Comparison of ENCODE assay signal across 8 cellular contexts in genomic region chr7:151083071-151083823, GRCh38. TPM values are rescaled to one million over a fixed set of nuclear protein-coding genes. Genes with fewer than 3 reads are reported as not detected.
A peak's percentile ranks its signal among the peaks of the same experiment; 100 is the strongest.
DNase-seq lines count a peak whose midpoint lies in the region; ATAC-seq, FAIRE-seq and TF ChIP-seq lines count a peak whose summit lies in the region.

Gene TMUB1 (minus strand): TSS chr7:151083493. CDS start chr7:151082563, 930 bp downstream.

- H4K91ac ChIP-seq in trophoblast cell (ENCODE audit: low read depth, low read length) = peak within 1 kb of the TSS; percentile 90

- H3K79me2 ChIP-seq in trophoblast cell (ENCODE audit: control insufficient read depth, insufficient read depth, low read length, poor library complexity) = peaks cover 41% of the 10 kb centered on the region

- peak within 1 kb of the TSS; percentile 70 for H4K12ac ChIP-seq in trophoblast cell (ENCODE audit: low read depth, low read length)

- intact Hi-C loops in transverse colon (cut with DNase I; ENCODE audit: low total_unique reads) = no loop called here

- H3K4me3 ChIP-seq in HUES6 (ENCODE audit: low read depth, low read length) = peak within 1 kb of the TSS; percentile 95
- peak within 1 kb of the TSS; percentile 79 for H3K4me3 ChIP-seq in trophoblast cell (ENCODE audit: low read depth, low read length)
- H3K4me3 ChIP-seq in transverse colon = peak within 1 kb of the TSS; percentile 58 to 88 (median 83)

- peak within 1 kb of the TSS; percentile 84 for H3K4me2 ChIP-seq in trophoblast cell (ENCODE audit: low read length)

- H3K27me3 ChIP-seq in HUES6 (ENCODE audit: control insufficient read depth, insufficient read depth, low read length) (peaks cover 22% of the 10 kb centered on the region), trophoblast cell (ENCODE audit: insufficient read depth, low read length) (no peaks in the 10 kb centered on the region), transverse colon (no peaks in the 10 kb centered on the region)

- H3K9me3 ChIP-seq in HUES6 (ENCODE audit: control insufficient read depth, insufficient read depth, low read depth, low read length) (no peaks in the 10 kb centered on the region), trophoblast cell (ENCODE audit: insufficient read depth, low read depth, low read length) (no peaks in the 10 kb centered on the region), transverse colon (no peaks in the 10 kb centered on the region)

- peak within 1 kb of the TSS; percentile 80 for H3K4ac ChIP-seq in trophoblast cell (ENCODE audit: low read depth, low read length)

- H3K18ac ChIP-seq in trophoblast cell (ENCODE audit: low read length) = peak within 1 kb of the TSS; percentile 69

- peak within 1 kb of the TSS; percentile 86 for H2BK5ac ChIP-seq in trophoblast cell (ENCODE audit: low read depth, low read length, poor library complexity)

- H3K27ac Mint-ChIP-seq in glutamatergic neuron (ENCODE audit: unreplicated experiment) = peak within 1 kb of the TSS; percentile 84

- peaks cover 23% of the 10 kb centered on the region for H3K27me3 Mint-ChIP-seq in glutamatergic neuron (ENCODE audit: unreplicated experiment)

- no peak for FAIRE-seq in D721Med (lab: Jason Lieb, UNC)

- peak within 1 kb of the TSS; percentile 73 for H3K14ac ChIP-seq in trophoblast cell (ENCODE audit: low read length)

- TF ChIP-seq CTCF in D721Med (IDR thresholded peaks at IDR 0.05; ENCODE audit: insufficient read depth, missing control alignments) (no peak), glutamatergic neuron (IDR thresholded peaks at IDR 0.05; ENCODE audit: partially characterized antibody, unreplicated experiment) (no peak), transverse colon (IDR thresholded peaks at IDR 0.05) (no peak)

- peak within 1 kb of the TSS; percentile 57 for H2BK120ac ChIP-seq in trophoblast cell (ENCODE audit: insufficient read depth, low read length, poor library complexity)

- peak within 1 kb of the TSS; percentile 92 for H2AFZ ChIP-seq in trophoblast cell (ENCODE audit: insufficient read depth, low read length, poor library complexity)

- H2BK12ac ChIP-seq in trophoblast cell (ENCODE audit: low read length) = peak within 1 kb of the TSS; percentile 29

- peak within 1 kb of the TSS; percentile 92 for H3K4me3 Mint-ChIP-seq in glutamatergic neuron (ENCODE audit: unreplicated experiment)

- no peak within 1 kb of the TSS for H3K23ac ChIP-seq in trophoblast cell (ENCODE audit: low read length)

- TF ChIP-seq POLR2A in transverse colon (IDR thresholded peaks at IDR 0.05) = peak; percentile 35

- H3K9me3 Mint-ChIP-seq in glutamatergic neuron (ENCODE audit: unreplicated experiment) = peaks cover 26% of the 10 kb centered on the region

- H3K36me3 ChIP-seq in HUES6 (ENCODE audit: control insufficient read depth, insufficient read depth, low read length) = no peaks in the 10 kb centered on the region
- H3K36me3 ChIP-seq in trophoblast cell (ENCODE audit: control insufficient read depth in 1 of 2, insufficient read depth in 2 of 2, low read length in 2 of 2) = peaks cover 7 to 13% of the 10 kb centered on the region in 2 experiments
- H3K36me3 ChIP-seq in transverse colon = no peaks in the 10 kb centered on the region

- no peaks in the 10 kb centered on the region for H3K36me3 Mint-ChIP-seq in glutamatergic neuron (ENCODE audit: unreplicated experiment)

- peak; percentile 40 for ATAC-seq in GM21367 (IDR thresholded peaks at IDR 0.05; ENCODE audit: unreplicated experiment)

- WGBS in trophoblast cell (ENCODE audit: extremely low coverage, insufficient coverage, insufficient read length) = no CpG with 5 or more reads among the region's 69 CpGs
- 0 to 1% methylated on average over 12 to 15 of the region's 69 CpGs for WGBS in transverse colon (ENCODE audit: low coverage in 1 of 2), 2 donors

- H3K27ac ChIP-seq in HUES6 (ENCODE audit: low read depth, low read length) = no peak within 1 kb of the TSS; the same call in 1 of the 2 replicates
- H3K27ac ChIP-seq in trophoblast cell (ENCODE audit: low read depth, low read length) = peak within 1 kb of the TSS; percentile 49
- H3K27ac ChIP-seq in transverse colon = peak within 1 kb of the TSS; percentile 93 to 98 (median 97)

- peak; percentile 83 for DNase-seq in D721Med (ENCODE audit: insufficient read length, low spot score)
- DNase-seq in SHP77 treated with DMSO at 0.1 percent for 48 hours (lab: John Stamatoyannopoulos, UW) = peak; percentile 39
- DNase-seq in activated gamma-delta T cell treated with anti-CD3 and anti-CD28 coated beads, Interleukin-2, amount 50 U/mL, for 16 hours (ENCODE audit: low read depth) = peak; percentile 73
- peak; percentile 86 for DNase-seq in glutamatergic neuron
- peak; percentile 61 to 77 for DNase-seq in trophoblast cell
- peak; percentile 86 for DNase-seq in transverse colon

- peak within 1 kb of the TSS; percentile 84 for H4K8ac ChIP-seq in trophoblast cell (ENCODE audit: low read depth, low read length)

- H3K4me1 ChIP-seq in HUES6 (ENCODE audit: control insufficient read depth, insufficient read depth, low read length) (peaks cover 56% of the 10 kb centered on the region), trophoblast cell (ENCODE audit: control insufficient read depth in 1 of 2, insufficient read depth in 2 of 2, low read length in 2 of 2) (peaks cover 37 to 49% of the 10 kb centered on the region in 2 experiments), transverse colon (peaks cover 39 to 60% (median 53%) of the 10 kb centered on the region in 4 donors)

- H3K4me1 Mint-ChIP-seq in glutamatergic neuron (ENCODE audit: low read depth, unreplicated experiment) = peaks cover 19% of the 10 kb centered on the region

- peak within 1 kb of the TSS; percentile 16 for H2AK5ac ChIP-seq in trophoblast cell (ENCODE audit: low read length)

- peaks cover 36% of the 10 kb centered on the region for H3K79me1 ChIP-seq in trophoblast cell (ENCODE audit: low read length)

- H3K9ac ChIP-seq in HUES6 (ENCODE audit: low read length) (peak within 1 kb of the TSS; percentile 14), trophoblast cell (ENCODE audit: low read length) (peak within 1 kb of the TSS; percentile 82)

- TF ChIP-seq EP300 in transverse colon (IDR thresholded peaks at IDR 0.05; ENCODE audit: low read depth) = no peak

- in situ Hi-C loops in transverse colon (cut with MboI; ENCODE audit: low pct_ligation_motif_present in 1 of 4, low pct_unique_long_range_greater_than_20kb in 1 of 4, low sequenced_read_pairs in 3 of 4) = no loop called here

RNA-seq across cellular contexts. Expression of gene TMUB1, which starts in this region (rescaled TPM):
- 45.7 TPM for total RNA-seq in glutamatergic neuron (ENCODE audit: unreplicated experiment)
- polyA plus RNA-seq in trophoblast cell (2013) = 82.7 and 85.1 TPM in 2 replicates
- 100 to 1,000 TPM in 1 of 4 donors, 10 to 100 TPM in 3; 67.5 to 105 (median 85.9) TPM for total RNA-seq in transverse colon
